ENCODE assay signal across 32 cellular contexts in genomic region chr2:207867905-207868304, GRCh38.
"Had no signal": no experiment of that assay in that cellular context is flagged by ENCODE, and none has a peak within 500 bp of the region (broad histone marks: within the 10 kb centered on the region; RNA-seq: fewer than 3 reads in every experiment).

No MANE protein-coding gene starts in this region.

- H3K4me1 ChIP-seq: parathyroid adenoma, suprapubic skin, tibial nerve, vagina had no signal

- H2AFZ ChIP-seq: neural progenitor cell, parathyroid adenoma had no signal

- FAIRE-seq: urothelium cell line had no signal

- H3K9me3 ChIP-seq: ovary, psoas muscle, spleen, suprapubic skin, thoracic aorta, thyroid gland, tibial nerve, upper lobe of left lung, vagina had no signal

- H3K27ac Mint-ChIP-seq: naive thymus-derived CD8-positive, alpha-beta T cell; nephron; neural progenitor cell; progenitor cell of endocrine pancreas; stimulated activated memory B cell treated with anti-CD40 and anti-IgM and Interleukin-4, amounts not matched to agents 10 μg/mL and 1 μg/mL and 100 μg/mL, for 72 hours; stimulated activated naive CD8-positive, alpha-beta T cell treated with anti-CD3 and anti-CD28 coated beads, Interleukin-15, amount 100 ng/mL, for 72 hours had no signal

- H3K27me3 ChIP-seq: neural progenitor cell, ovary, spleen, suprapubic skin, thyroid gland, tibial nerve, upper lobe of left lung, vagina had no signal

- H3K9ac ChIP-seq: neural progenitor cell, parathyroid adenoma had no signal

- H3K27ac ChIP-seq: neural progenitor cell, ovary, parathyroid adenoma, psoas muscle, skin epidermis, spleen, suprapubic skin, thoracic aorta, thyroid gland, tibial nerve, upper lobe of left lung, vagina had no signal

- H3K4me3 ChIP-seq: neural progenitor cell, ovary, psoas muscle, skin epidermis, smooth muscle cell, spleen, suprapubic skin, thoracic aorta, thyroid gland, tibial nerve, upper lobe of left lung, vagina had no signal

- H3K36me3 ChIP-seq: neural progenitor cell, ovary, spleen, suprapubic skin, thoracic aorta, thyroid gland, tibial nerve, upper lobe of left lung, vagina had no signal

- H3K4me3 Mint-ChIP-seq: naive thymus-derived CD8-positive, alpha-beta T cell; nephron; neural progenitor cell; stimulated activated memory B cell treated with anti-CD40 and anti-IgM and Interleukin-4, amounts not matched to agents 10 μg/mL and 1 μg/mL and 100 μg/mL, for 72 hours; stimulated activated naive CD8-positive, alpha-beta T cell treated with anti-CD3 and anti-CD28 coated beads, Interleukin-15, amount 100 ng/mL, for 72 hours had no signal

- H3K4me2 ChIP-seq: neural progenitor cell, smooth muscle cell had no signal

- H3K36me3 Mint-ChIP-seq: neural progenitor cell had no signal

- H3K27me3 Mint-ChIP-seq: naive thymus-derived CD8-positive, alpha-beta T cell; progenitor cell of endocrine pancreas; stimulated activated memory B cell treated with anti-CD40 and anti-IgM and Interleukin-4, amounts not matched to agents 10 μg/mL and 1 μg/mL and 100 μg/mL, for 72 hours; stimulated activated naive CD8-positive, alpha-beta T cell treated with anti-CD3 and anti-CD28 coated beads, Interleukin-15, amount 100 ng/mL, for 72 hours had no signal

- H3K79me2 ChIP-seq: parathyroid adenoma had no signal

- DNase-seq: naive thymus-derived CD8-positive, alpha-beta T cell; occipital lobe; ovary; posterior cingulate gyrus; psoas muscle; right cardiac atrium; spleen; stimulated activated CD4-positive, alpha-beta T cell treated with anti-CD3 and anti-CD28 coated beads, Interleukin-12 subunit alpha, Interleukin-12 subunit beta, amount 100 ng/mL, for 4 hours; stimulated activated CD4-positive, alpha-beta T cell treated with anti-CD3 and anti-CD28 coated beads, Interleukin-1b, Interleukin-23, amount 100 ng/mL, for 48 hours; stimulated activated CD4-positive, alpha-beta T cell treated with anti-CD3 and anti-CD28 coated beads, Interleukin-4, amount 100 ng/mL, for 1 hour; stimulated activated CD4-positive, alpha-beta T cell treated with anti-CD3 and anti-CD28 coated beads, Interleukin-4, amount 100 ng/mL, for 4 hours; stimulated activated CD8-positive, alpha-beta memory T cell treated with anti-CD3 and anti-CD28 coated beads, Interleukin-4, amount 100 ng/mL, for 48 hours; stimulated activated naive CD4-positive, alpha-beta T cell; stimulated activated naive CD8-positive, alpha-beta T cell treated with anti-CD3 and anti-CD28 coated beads, Interleukin-15, amount 100 ng/mL, for 72 hours; stimulated activated naive CD8-positive, alpha-beta T cell treated with anti-CD3 and anti-CD28 coated beads, Interleukin-15, Interleukin-2, amounts not matched to agents 100 U/mL and 50 U/mL, for 24 hours; substantia nigra; thyroid gland; trophoblast cell; upper lobe of left lung had no signal

- H3K4me1 Mint-ChIP-seq: naive thymus-derived CD8-positive, alpha-beta T cell; stimulated activated memory B cell treated with anti-CD40 and anti-IgM and Interleukin-4, amounts not matched to agents 10 μg/mL and 1 μg/mL and 100 μg/mL, for 72 hours had no signal

- H3K9me3 Mint-ChIP-seq: naive thymus-derived CD8-positive, alpha-beta T cell; nephron; neural progenitor cell; stimulated activated memory B cell treated with anti-CD40 and anti-IgM and Interleukin-4, amounts not matched to agents 10 μg/mL and 1 μg/mL and 100 μg/mL, for 72 hours; stimulated activated naive CD8-positive, alpha-beta T cell treated with anti-CD3 and anti-CD28 coated beads, Interleukin-15, amount 100 ng/mL, for 72 hours had no signal

- ATAC-seq: naive thymus-derived CD8-positive, alpha-beta T cell; psoas muscle; right cardiac atrium; sciatic nerve; stimulated activated memory B cell treated with anti-CD40 and anti-IgM and Interleukin-4, amounts not matched to agents 10 μg/mL and 1 μg/mL and 100 μg/mL, for 72 hours; stimulated activated naive CD8-positive, alpha-beta T cell treated with anti-CD3 and anti-CD28 coated beads, Interleukin-15, amount 100 ng/mL, for 72 hours; stimulated activated naive CD8-positive, alpha-beta T cell treated with anti-CD3 and anti-CD28 coated beads, Interleukin-15, Interleukin-2, amounts not matched to agents 100 U/mL and 50 U/mL, for 24 hours had no signal
